14 cellular contexts compared by ENCODE assay signal in the genomic region with DNA sequence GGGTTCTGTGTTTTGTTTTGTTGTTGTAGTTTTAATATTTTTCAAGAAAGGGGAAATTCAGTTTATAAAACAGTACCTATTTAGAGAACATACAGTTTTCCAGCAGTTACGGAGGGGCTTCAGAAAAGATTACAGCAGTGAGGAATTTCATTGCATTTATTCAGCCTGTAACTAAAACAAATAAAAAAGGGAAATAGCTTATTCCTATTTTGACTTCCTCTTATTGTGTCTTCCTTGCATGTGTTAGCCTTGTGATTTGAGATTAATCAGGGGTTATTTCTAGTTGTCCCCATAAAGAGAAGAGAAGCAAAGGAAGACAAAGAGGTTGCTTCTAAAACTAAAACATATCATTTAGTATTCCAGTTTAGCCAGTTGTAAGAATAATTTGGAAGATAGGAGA. TPM values are rescaled to one million over a fixed set of nuclear protein-coding genes. Genes with fewer than 3 reads are reported as not detected.
DNase-seq lines count a peak whose midpoint lies in the region; ATAC-seq and TF ChIP-seq lines count a peak whose summit lies in the region.
"Had no signal": no experiment of that assay in that cellular context is flagged by ENCODE, and none has a peak within 500 bp of the region (broad histone marks: within the 10 kb centered on the region; RNA-seq: fewer than 3 reads in every experiment).

No MANE protein-coding gene starts in this region.

- WGBS in tibial nerve, 2 donors = 53 to 63% methylated on average over 1 of the region's 1 CpG

- no peak for TF ChIP-seq CTCF in tibial nerve (IDR thresholded peaks at IDR 0.05)

- no peak for ATAC-seq in GM21423 (IDR thresholded peaks at IDR 0.05; ENCODE audit: unreplicated experiment)
- ATAC-seq: stimulated activated naive CD8-positive, alpha-beta T cell treated with anti-CD3 and anti-CD28 coated beads, Interleukin-15, Interleukin-2, amounts not matched to agents 100 U/mL and 50 U/mL, for 24 hours had no signal

- DNase-seq in NOMO-1 treated with DMSO at 0.1 percent for 48 hours (lab: John Stamatoyannopoulos, UW; ENCODE audit: unreplicated experiment) (peak; percentile 69), NOMO-1 treated with dmso at 0.1 percent for 144 hours (lab: John Stamatoyannopoulos, UW; ENCODE audit: unreplicated experiment) (no peak), caudate nucleus (lab: John Stamatoyannopoulos, UW) (no peak), lung microvascular endothelial cell (ENCODE audit: low read depth in 2 of 2) (peak; percentile 74 to 83), tibial nerve (ENCODE audit: low spot score in 2 of 2) (no peak), NCI-H524 (lab: John Stamatoyannopoulos, UW) (no peak)
- DNase-seq in activated naive CD4-positive, alpha-beta T cell treated with Interleukin-2 at 50 U/mL for 16 hours = no peak
- DNase-seq: activated CD4-positive, CD25-positive, alpha-beta regulatory T cell; activated naive CD8-positive, alpha-beta T cell treated with anti-CD3 and anti-CD28 coated beads, Interleukin-2, amount 10 ng/mL, durations not matched to agents 7 days and 5 days; GDM1; NCI-H2081; retina; stimulated activated naive CD8-positive, alpha-beta T cell treated with anti-CD3 and anti-CD28 coated beads, Interleukin-15, Interleukin-2, amounts not matched to agents 100 U/mL and 50 U/mL, for 24 hours had no signal

- peak overlapping the region; percentile 39 for H3K27ac ChIP-seq in caudate nucleus (ENCODE audit: low read depth, low read length)
- H3K27ac ChIP-seq in tibial nerve = peak overlapping the region in 2 of 4 donors; percentile 67 to 82

- peaks cover 0 to 36% (median 3%) of the 10 kb centered on the region in 4 donors for H3K4me1 ChIP-seq in tibial nerve

- peak; percentile 35 to 38 for TF ChIP-seq EP300 in tibial nerve (IDR thresholded peaks at IDR 0.05)

- TF ChIP-seq POLR2A in tibial nerve (IDR thresholded peaks at IDR 0.05) = no peak

- no peaks in the 10 kb centered on the region for H3K36me3 ChIP-seq in tibial nerve

- no peaks in the 10 kb centered on the region for H3K9me3 ChIP-seq in tibial nerve

- no peaks in the 10 kb centered on the region for H3K27me3 ChIP-seq in tibial nerve

- H3K4me3 ChIP-seq in tibial nerve = no peak overlapping the region

RNA-seq across cellular contexts. Expression of a gene that starts 35.0 kb away (rescaled TPM):
- total RNA-seq in lung microvascular endothelial cell = 12.6 and 16.9 TPM in 2 replicates
- 10 to 100 TPM; 18.8 to 28.0 (median 20.8) TPM for total RNA-seq in tibial nerve

Comparison
In these comparisons a context has a peak if more than half of its experiments do, and no peak if none do; other contexts are left out.
1. DNase-seq: peak in NOMO-1 treated with DMSO at 0.1 percent for 48 hours (single experiment) and lung microvascular endothelial cell (2 of 2); none in NOMO-1 treated with dmso at 0.1 percent for 144 hours (single experiment), caudate nucleus (0 of 61), tibial nerve (0 of 2), NCI-H524 (0 of 2) and activated naive CD4-positive, alpha-beta T cell treated with Interleukin-2 at 50 U/mL for 16 hours (single experiment).